In genomic region chr1:41876533-41877445, GRCh38 we compare ENCODE assay signal across 13 cellular contexts. TPM values are rescaled to one million over a fixed set of nuclear protein-coding genes. Genes with fewer than 3 reads are reported as not detected.
A peak's percentile ranks its signal among the peaks of the same experiment; 100 is the strongest.
DNase-seq lines count a peak whose midpoint lies in the region; ATAC-seq and TF ChIP-seq lines count a peak whose summit lies in the region.
"Had no signal": no experiment of that assay in that cellular context is flagged by ENCODE, and none has a peak within 500 bp of the region (broad histone marks: within the 10 kb centered on the region; RNA-seq: fewer than 3 reads in every experiment).

No MANE protein-coding gene starts in this region.

- no peaks in the 10 kb centered on the region for H3K36me3 Mint-ChIP-seq in activated CD8-positive, alpha-beta T cell treated with anti-CD3 and anti-CD28 coated beads, Interleukin-2, amount 10 ng/mL, durations not matched to agents 7 days and 5 days (ENCODE audit: low read depth)
- no peaks in the 10 kb centered on the region for H3K36me3 Mint-ChIP-seq in activated CD8-positive, alpha-beta T cell treated with anti-CD3 and anti-CD28 coated beads for 36 hours (ENCODE audit: low read depth)
- H3K36me3 Mint-ChIP-seq in activated naive CD8-positive, alpha-beta T cell treated with anti-CD3 and anti-CD28 coated beads, Interleukin-2, amount 50 U/mL, for 24 hours (ENCODE audit: low read depth), result no peaks in the 10 kb centered on the region
- H3K36me3 Mint-ChIP-seq in stimulated activated memory B cell treated with anti-CD40 and anti-IgM and Interleukin-4, amounts not matched to agents 10 μg/mL and 1 μg/mL and 100 μg/mL, for 72 hours, result no peaks in the 10 kb centered on the region
- no peaks in the 10 kb centered on the region for H3K36me3 Mint-ChIP-seq in endodermal cell (ENCODE audit: low read depth)

- H3K36me3 ChIP-seq in endodermal cell (ENCODE audit: control insufficient read depth, insufficient read depth, low read length), result no peaks in the 10 kb centered on the region
- H3K36me3 ChIP-seq: stomach had no signal

- POLR2A ChIA-PET in activated CD8-positive, alpha-beta T cell treated with anti-CD3 and anti-CD28 coated beads, Interleukin-2, amount 10 ng/mL, durations not matched to agents 7 days and 5 days (lab: Charles Lee), result no interaction called here
- POLR2A ChIA-PET in activated CD8-positive, alpha-beta T cell treated with anti-CD3 and anti-CD28 coated beads for 36 hours (lab: Charles Lee), result interaction anchor here (0.6 to 1.3 kb wide), 2 partner anchors 9 to 10 kb away, joined by 3 read pairs; no protein-coding TSS in a partner anchor

- H3K4me1 Mint-ChIP-seq in activated CD8-positive, alpha-beta T cell treated with anti-CD3 and anti-CD28 coated beads, Interleukin-2, amount 10 ng/mL, durations not matched to agents 7 days and 5 days (ENCODE audit: low read depth), result peaks cover 29% of the 10 kb centered on the region
- peaks cover 26% of the 10 kb centered on the region for H3K4me1 Mint-ChIP-seq in activated CD8-positive, alpha-beta T cell treated with anti-CD3 and anti-CD28 coated beads for 36 hours (ENCODE audit: low read depth)
- peaks cover 22% of the 10 kb centered on the region for H3K4me1 Mint-ChIP-seq in activated naive CD8-positive, alpha-beta T cell treated with anti-CD3 and anti-CD28 coated beads, Interleukin-2, amount 50 U/mL, for 24 hours
- peaks cover 6% of the 10 kb centered on the region for H3K4me1 Mint-ChIP-seq in stimulated activated memory B cell treated with anti-CD40 and anti-IgM and Interleukin-4, amounts not matched to agents 10 μg/mL and 1 μg/mL and 100 μg/mL, for 72 hours
- peaks cover 35% of the 10 kb centered on the region for H3K4me1 Mint-ChIP-seq in endodermal cell

- no peaks in the 10 kb centered on the region for H3K9me3 ChIP-seq in right cardiac atrium (ENCODE audit: control insufficient read depth, low read length)
- H3K9me3 ChIP-seq in endodermal cell (ENCODE audit: control insufficient read depth, low read length), result no peaks in the 10 kb centered on the region
- H3K9me3 ChIP-seq: stomach had no signal

- H3K4me3 ChIP-seq in right cardiac atrium (ENCODE audit: low read length), result no peak overlapping the region
- no peak overlapping the region for H3K4me3 ChIP-seq in endodermal cell (ENCODE audit: low read length)
- H3K4me3 ChIP-seq: stomach had no signal

- peak; percentile 33 for ATAC-seq in activated CD8-positive, alpha-beta T cell treated with anti-CD3 and anti-CD28 coated beads, Interleukin-2, amount 10 ng/mL, durations not matched to agents 7 days and 5 days
- ATAC-seq in activated CD8-positive, alpha-beta T cell treated with anti-CD3 and anti-CD28 coated beads for 36 hours, result no peak
- peak; percentile 55 for ATAC-seq in activated naive CD8-positive, alpha-beta T cell treated with anti-CD3 and anti-CD28 coated beads, Interleukin-2, amount 50 U/mL, for 24 hours
- ATAC-seq in right cardiac atrium, result no peak
- no peak for ATAC-seq in stimulated activated memory B cell treated with anti-CD40 and anti-IgM and Interleukin-4, amounts not matched to agents 10 μg/mL and 1 μg/mL and 100 μg/mL, for 72 hours

- H3K27me3 ChIP-seq in right cardiac atrium (ENCODE audit: control insufficient read depth, insufficient read depth) (no peaks in the 10 kb centered on the region), endodermal cell (ENCODE audit: control insufficient read depth, insufficient read depth, low read length, poor library complexity, severe bottlenecking) (no peaks in the 10 kb centered on the region)
- H3K27me3 ChIP-seq: stomach had no signal

- no peak overlapping the region for H3K27ac Mint-ChIP-seq in activated CD8-positive, alpha-beta T cell treated with anti-CD3 and anti-CD28 coated beads, Interleukin-2, amount 10 ng/mL, durations not matched to agents 7 days and 5 days
- no peak overlapping the region for H3K27ac Mint-ChIP-seq in activated CD8-positive, alpha-beta T cell treated with anti-CD3 and anti-CD28 coated beads for 36 hours
- no peak overlapping the region for H3K27ac Mint-ChIP-seq in activated naive CD8-positive, alpha-beta T cell treated with anti-CD3 and anti-CD28 coated beads, Interleukin-2, amount 50 U/mL, for 24 hours
- peak overlapping the region; percentile 50 for H3K27ac Mint-ChIP-seq in stimulated activated memory B cell treated with anti-CD40 and anti-IgM and Interleukin-4, amounts not matched to agents 10 μg/mL and 1 μg/mL and 100 μg/mL, for 72 hours
- H3K27ac Mint-ChIP-seq in endodermal cell, result no peak overlapping the region

- H3K4me1 ChIP-seq in right cardiac atrium (ENCODE audit: control insufficient read depth, insufficient read depth, low read length) (peaks cover 17% of the 10 kb centered on the region), endodermal cell (ENCODE audit: control insufficient read depth, insufficient read depth, low read length) (peaks cover 30% of the 10 kb centered on the region)
- H3K4me1 ChIP-seq: parathyroid adenoma had no signal

- H3K9me3 Mint-ChIP-seq in activated CD8-positive, alpha-beta T cell treated with anti-CD3 and anti-CD28 coated beads, Interleukin-2, amount 10 ng/mL, durations not matched to agents 7 days and 5 days (ENCODE audit: insufficient read depth), result no peaks in the 10 kb centered on the region
- no peaks in the 10 kb centered on the region for H3K9me3 Mint-ChIP-seq in activated CD8-positive, alpha-beta T cell treated with anti-CD3 and anti-CD28 coated beads for 36 hours
- no peaks in the 10 kb centered on the region for H3K9me3 Mint-ChIP-seq in activated naive CD8-positive, alpha-beta T cell treated with anti-CD3 and anti-CD28 coated beads, Interleukin-2, amount 50 U/mL, for 24 hours
- no peaks in the 10 kb centered on the region for H3K9me3 Mint-ChIP-seq in stimulated activated memory B cell treated with anti-CD40 and anti-IgM and Interleukin-4, amounts not matched to agents 10 μg/mL and 1 μg/mL and 100 μg/mL, for 72 hours
- H3K9me3 Mint-ChIP-seq in endodermal cell, result no peaks in the 10 kb centered on the region

- no peak overlapping the region for H3K4me3 Mint-ChIP-seq in activated CD8-positive, alpha-beta T cell treated with anti-CD3 and anti-CD28 coated beads, Interleukin-2, amount 10 ng/mL, durations not matched to agents 7 days and 5 days
- no peak overlapping the region for H3K4me3 Mint-ChIP-seq in activated CD8-positive, alpha-beta T cell treated with anti-CD3 and anti-CD28 coated beads for 36 hours
- no peak overlapping the region for H3K4me3 Mint-ChIP-seq in activated naive CD8-positive, alpha-beta T cell treated with anti-CD3 and anti-CD28 coated beads, Interleukin-2, amount 50 U/mL, for 24 hours
- no peak overlapping the region for H3K4me3 Mint-ChIP-seq in stimulated activated memory B cell treated with anti-CD40 and anti-IgM and Interleukin-4, amounts not matched to agents 10 μg/mL and 1 μg/mL and 100 μg/mL, for 72 hours
- no peak overlapping the region for H3K4me3 Mint-ChIP-seq in endodermal cell

- no peak for DNase-seq in activated CD8-positive, alpha-beta T cell treated with anti-CD3 and anti-CD28 coated beads, Interleukin-2, amount 10 ng/mL, durations not matched to agents 7 days and 5 days
- DNase-seq in activated CD8-positive, alpha-beta T cell treated with anti-CD3 and anti-CD28 coated beads for 36 hours, result no peak
- no peak for DNase-seq in activated naive CD8-positive, alpha-beta T cell treated with anti-CD3 and anti-CD28 coated beads, Interleukin-2, amount 50 U/mL, for 24 hours
- DNase-seq in right cardiac atrium (peak in 1 of 3 donors; percentile 69), LoVo (ENCODE audit: low spot score) (no peak), endodermal cell (no peak), NCI-H510A (lab: John Stamatoyannopoulos, UW) (no peak)
- DNase-seq: activated T-cell treated with anti-CD3 and anti-CD28 coated beads, Interleukin-2, amount 50 U/mL, for 1 hour; kidney glomerular epithelial cell; stimulated activated CD4-positive, alpha-beta T cell treated with anti-CD3 and anti-CD28 coated beads, Interleukin-4, amount 100 ng/mL, for 1 hour; stomach had no signal

- intact Hi-C loops in activated CD8-positive, alpha-beta T cell treated with anti-CD3 and anti-CD28 coated beads for 36 hours (cut with micrococcal nuclease), result no loop called here
- intact Hi-C loops in right cardiac atrium (cut with DNase I), result no loop called here

- H3K27me3 Mint-ChIP-seq in activated CD8-positive, alpha-beta T cell treated with anti-CD3 and anti-CD28 coated beads, Interleukin-2, amount 10 ng/mL, durations not matched to agents 7 days and 5 days (ENCODE audit: low read depth), result peaks cover 1% of the 10 kb centered on the region
- no peaks in the 10 kb centered on the region for H3K27me3 Mint-ChIP-seq in activated CD8-positive, alpha-beta T cell treated with anti-CD3 and anti-CD28 coated beads for 36 hours
- H3K27me3 Mint-ChIP-seq in activated naive CD8-positive, alpha-beta T cell treated with anti-CD3 and anti-CD28 coated beads, Interleukin-2, amount 50 U/mL, for 24 hours, result no peaks in the 10 kb centered on the region
- no peaks in the 10 kb centered on the region for H3K27me3 Mint-ChIP-seq in stimulated activated memory B cell treated with anti-CD40 and anti-IgM and Interleukin-4, amounts not matched to agents 10 μg/mL and 1 μg/mL and 100 μg/mL, for 72 hours
- no peaks in the 10 kb centered on the region for H3K27me3 Mint-ChIP-seq in endodermal cell (ENCODE audit: insufficient read depth)

- CTCF ChIA-PET in activated CD8-positive, alpha-beta T cell treated with anti-CD3 and anti-CD28 coated beads, Interleukin-2, amount 10 ng/mL, durations not matched to agents 7 days and 5 days (lab: Charles Lee), result no interaction called here
- CTCF ChIA-PET in activated CD8-positive, alpha-beta T cell treated with anti-CD3 and anti-CD28 coated beads for 36 hours (lab: Charles Lee), result interaction anchor here (1.2 kb wide), 1 partner anchor 65 kb away, joined by 3 read pairs; no protein-coding TSS in a partner anchor

- H3K27ac ChIP-seq in right cardiac atrium (ENCODE audit: low read length), result peak overlapping the region; percentile 57
- no peak overlapping the region for H3K27ac ChIP-seq in endodermal cell (ENCODE audit: low read depth, low read length)
- H3K27ac ChIP-seq: parathyroid adenoma, stomach had no signal

- 16% methylated on average over 3 of the region's 3 CpGs for WGBS in right cardiac atrium
- WGBS in endodermal cell (ENCODE audit: insufficient coverage in 1 of 2, insufficient read length in 1 of 2), 2 experiments, result 59% methylated on average over 3 of the region's 3 CpGs; no CpG with 5 or more reads in 1 of the 2 experiments

- no peak overlapping the region for H3K9ac ChIP-seq in endodermal cell (ENCODE audit: extremely low read depth, low read length, poor library complexity, severe bottlenecking)
- H3K9ac ChIP-seq: parathyroid adenoma had no signal

- no peak for TF ChIP-seq CTCF in activated CD8-positive, alpha-beta T cell treated with anti-CD3 and anti-CD28 coated beads for 36 hours (IDR thresholded peaks at IDR 0.05)
- no peak for TF ChIP-seq CTCF in endodermal cell (conservative IDR thresholded peaks at IDR 0.05)

RNA-seq across cellular contexts. Expression of gene HIVEP3, which starts 41.9 kb away (rescaled TPM):
- total RNA-seq in activated CD8-positive, alpha-beta T cell treated with anti-CD3 and anti-CD28 coated beads, Interleukin-2, amount 10 ng/mL, durations not matched to agents 7 days and 5 days, result 10 to 100 TPM; 10.8 to 11.8 TPM
- total RNA-seq in activated CD8-positive, alpha-beta T cell treated with anti-CD3 and anti-CD28 coated beads for 36 hours, result 10 to 100 TPM; 18.6 to 20.4 TPM
- total RNA-seq in right cardiac atrium, result 1 to 10 TPM; 6.3 to 7.9 (median 7.4) TPM
- polyA plus RNA-seq in right cardiac atrium, result 6.5 TPM
- total RNA-seq in endodermal cell, result under 1 TPM; 0.13 to 0.99 TPM
- 0.82 TPM for polyA plus RNA-seq in endodermal cell (2013, experiment 1 of 2)
- 1.1 TPM for polyA plus RNA-seq in endodermal cell (2013, experiment 2 of 2)

Comparison
In these comparisons a context has a peak if more than half of its experiments do, and no peak if none do; other contexts are left out.
1. ATAC-seq: peak in activated CD8-positive, alpha-beta T cell treated with anti-CD3 and anti-CD28 coated beads, Interleukin-2, amount 10 ng/mL, durations not matched to agents 7 days and 5 days (single experiment) and activated naive CD8-positive, alpha-beta T cell treated with anti-CD3 and anti-CD28 coated beads, Interleukin-2, amount 50 U/mL, for 24 hours (single experiment); none in activated CD8-positive, alpha-beta T cell treated with anti-CD3 and anti-CD28 coated beads for 36 hours (single experiment), right cardiac atrium (0 of 2) and stimulated activated memory B cell treated with anti-CD40 and anti-IgM and Interleukin-4, amounts not matched to agents 10 μg/mL and 1 μg/mL and 100 μg/mL, for 72 hours (single experiment).